15 cellular contexts compared by ENCODE assay signal in genomic region chr6:705047-705446, GRCh38. TPM values are rescaled to one million over a fixed set of nuclear protein-coding genes. Genes with fewer than 3 reads are reported as not detected.
"Had no signal": no experiment of that assay in that cellular context is flagged by ENCODE, and none has a peak within 500 bp of the region (broad histone marks: within the 10 kb centered on the region; RNA-seq: fewer than 3 reads in every experiment).

No MANE protein-coding gene starts in this region.

- H3K4me1 ChIP-seq: ascending aorta, gastrocnemius medialis, parathyroid adenoma, uterus had no signal

- H3K27ac ChIP-seq: ascending aorta, gastrocnemius medialis, heart right ventricle, parathyroid adenoma, uterus had no signal

- H3K36me3 ChIP-seq: ascending aorta, gastrocnemius medialis, heart right ventricle, uterus had no signal

- H3K9me3 ChIP-seq: ascending aorta, gastrocnemius medialis, heart right ventricle, uterus had no signal

- H2AFZ ChIP-seq: parathyroid adenoma had no signal

- H3K27me3 ChIP-seq: ascending aorta, uterus had no signal

- FAIRE-seq: bronchial epithelial cell, keratinocyte had no signal

- H3K9ac ChIP-seq: parathyroid adenoma had no signal

- H3K4me3 ChIP-seq: ascending aorta, gastrocnemius medialis, heart right ventricle, uterus had no signal

- H3K79me2 ChIP-seq: parathyroid adenoma had no signal

- DNase-seq: activated B cell treated with CpG ODN at 0.5 μM for 24 hours; activated CD4-positive, alpha-beta T cell treated with anti-CD3 and anti-CD28 coated beads, Interleukin-2, amount 10 ng/mL, durations not matched to agents 24 days and 14 days; activated CD8-positive, alpha-beta memory T cell treated with anti-CD3 and anti-CD28 coated beads for 24 hours; activated naive CD4-positive, alpha-beta T cell treated with Interleukin-2 at 50 U/mL for 16 hours; activated naive CD8-positive, alpha-beta T cell treated with anti-CD3 and anti-CD28 coated beads, Interleukin-2, amount 50 U/mL, for 24 hours; gastrocnemius medialis; heart right ventricle; stimulated activated CD4-positive, alpha-beta T cell treated with anti-CD3 and anti-CD28 coated beads, Interleukin-4, amount 100 ng/mL, for 24 hours; stimulated activated naive CD8-positive, alpha-beta T cell treated with anti-CD3 and anti-CD28 coated beads, Interleukin-15, amount 100 ng/mL, for 72 hours; uterus had no signal

RNA-seq across cellular contexts. Expression of gene HUS1B, which starts 48.1 kb away (rescaled TPM):
- total RNA-seq: ascending aorta, myocyte had no signal
